In the genomic region with DNA sequence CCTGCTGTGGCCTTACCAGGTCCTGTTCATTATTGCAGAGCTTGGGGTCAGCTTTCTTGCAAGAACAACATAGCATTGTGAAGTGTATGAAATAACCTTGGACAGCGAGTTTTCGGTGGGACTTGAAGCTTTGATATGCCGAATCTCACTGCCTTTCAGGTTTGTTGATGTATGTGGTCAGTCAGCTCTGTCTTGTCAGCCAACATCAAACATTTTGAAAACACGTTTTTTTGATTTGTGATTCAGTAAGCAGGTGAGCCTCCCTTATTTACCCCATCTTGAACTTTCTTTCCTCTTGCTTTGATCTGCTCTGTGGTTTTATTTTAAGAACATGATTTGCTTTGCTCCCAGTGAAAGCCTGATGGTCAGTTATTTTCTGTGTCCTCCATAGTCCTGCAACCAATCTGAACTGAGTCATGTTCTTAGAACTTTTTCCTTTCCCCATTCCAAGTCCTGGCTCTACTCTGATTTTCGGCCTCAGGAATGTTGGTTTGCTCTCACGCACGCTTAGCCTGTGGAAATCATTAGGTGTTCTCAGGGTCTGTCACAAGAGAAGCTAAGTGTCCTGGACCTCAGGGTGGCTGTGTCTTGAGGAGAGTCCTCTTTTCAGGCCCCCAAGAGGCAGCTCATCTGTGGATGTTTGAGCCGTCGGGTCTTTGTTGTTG, we compare ENCODE assay signal across 11 cellular contexts. TPM values are rescaled to one million over a fixed set of nuclear protein-coding genes. Genes with fewer than 3 reads are reported as not detected.
DNase-seq lines count a peak whose midpoint lies in the region; ATAC-seq and TF ChIP-seq lines count a peak whose summit lies in the region.
"Had no signal": no experiment of that assay in that cellular context is flagged by ENCODE, and none has a peak within 500 bp of the region (broad histone marks: within the 10 kb centered on the region; RNA-seq: fewer than 3 reads in every experiment).

No MANE protein-coding gene starts in this region.

- CTCF ChIA-PET in HEK293T (lab: Yijun Ruan, JAX): interaction anchor here (0.6 to 1.3 kb wide), 3 partner anchors 12 to 83 kb away, joined by 3 to 6 read pairs (median 5); no protein-coding TSS in a partner anchor

- no peak overlapping the region for H3K4me3 ChIP-seq in smooth muscle cell

- peak overlapping the region; percentile 70 for H3K4me2 ChIP-seq in smooth muscle cell

- TF ChIP-seq CTCF in smooth muscle cell (IDR thresholded peaks at IDR 0.05; ENCODE audit: borderline replicate concordance, insufficient read depth, poor library complexity, severe bottlenecking): no peak

- H3K4me1 ChIP-seq in smooth muscle cell (ENCODE audit: low read depth): peaks cover 19% of the 10 kb centered on the region

- H3K79me2 ChIP-seq in smooth muscle cell (ENCODE audit: low read depth): peaks cover 76% of the 10 kb centered on the region

- H3K9me3 ChIP-seq in smooth muscle cell (replicated peaks; ENCODE audit: low read depth): no peaks in the 10 kb centered on the region

- H4K20me1 ChIP-seq in smooth muscle cell (ENCODE audit: low read depth): peaks cover 98% of the 10 kb centered on the region

- peak overlapping the region; percentile 73 for H3K27ac ChIP-seq in smooth muscle cell (ENCODE audit: low read depth)

- H3K36me3 ChIP-seq in smooth muscle cell (ENCODE audit: low read depth): no peaks in the 10 kb centered on the region

- peaks cover 29% of the 10 kb centered on the region for H3F3A ChIP-seq in smooth muscle cell (ENCODE audit: low read depth)

- DNase-seq in EL: peak; percentile 89
- DNase-seq in astrocyte of the hippocampus (ENCODE audit: low read depth, low spot score): peak; percentile 94
- DNase-seq in kidney tubule cell (ENCODE audit: low spot score): peak; percentile 68
- no peak for DNase-seq in smooth muscle cell (lab: John Stamatoyannopoulos, UW; ENCODE audit: unreplicated experiment)
- no peak for DNase-seq in HEK293T (ENCODE audit: extremely low spot score)
- no peak for DNase-seq in RPMI8226
- no peak for DNase-seq in left lobe of liver (ENCODE audit: low spot score)
- DNase-seq: effector CD4-positive, alpha-beta T cell; occipital lobe; stimulated activated naive B cell treated with anti-CD40 and anti-IgM and Interleukin-4, amounts not matched to agents 10 μg/mL and 1 μg/mL and 100 μg/mL, for 72 hours had no signal

- H2AFZ ChIP-seq in smooth muscle cell (ENCODE audit: low read depth): no peak overlapping the region

- H3K9ac ChIP-seq in smooth muscle cell (ENCODE audit: low read depth): peak overlapping the region; percentile 49

- POLR2A ChIA-PET in HEK293T (lab: Yijun Ruan, JAX): no interaction called here

- 67% methylated on average over 9 of the region's 9 CpGs for WGBS in smooth muscle cell (ENCODE audit: low lambda C conversion rate)

- no peak for ATAC-seq in HG03159 (IDR thresholded peaks at IDR 0.05; ENCODE audit: unreplicated experiment)
- no peak for ATAC-seq in left lobe of liver

- H3K27me3 ChIP-seq in smooth muscle cell (ENCODE audit: low read depth): no peaks in the 10 kb centered on the region

TF ChIP-seq in HEK293T, 16 proteins besides CTCF, POLR2A, EP300 and RAD21:
- TF ChIP-seq L3MBTL2 (conservative IDR thresholded peaks at IDR 0.05): no peak
- TF ChIP-seq LEF1 (IDR thresholded peaks at IDR 0.05; ENCODE audit: borderline replicate concordance): no peak
TF ChIP-seq in HEK293T: peak in this region for 0.

RNA-seq across cellular contexts. Expression of gene WBP1L, which starts 8.7 kb away (rescaled TPM):
- total RNA-seq in smooth muscle cell (33.9 and 45.3 TPM in 2 replicates), left lobe of liver (33.0 TPM)
- 18.0 and 18.2 TPM in 2 replicates for polyA plus RNA-seq in smooth muscle cell

RNA-seq across cellular contexts. Expression of gene SFXN2, which starts 38.0 kb away (rescaled TPM):
- total RNA-seq in smooth muscle cell (2.6 and 2.9 TPM in 2 replicates), left lobe of liver (25.5 TPM)
- polyA plus RNA-seq in smooth muscle cell: 1.7 and 2.0 TPM in 2 replicates

RNA-seq across cellular contexts. Expression of gene ARL3, which starts 38.2 kb away (rescaled TPM):
- total RNA-seq in smooth muscle cell (12.7 and 14.1 TPM in 2 replicates), left lobe of liver (2.5 TPM)
- polyA plus RNA-seq in smooth muscle cell: 30.2 and 31.0 TPM in 2 replicates

Comparison
In these comparisons a context has a peak if more than half of its experiments do, and no peak if none do; other contexts are left out.
1. DNase-seq: peak in EL (single experiment), astrocyte of the hippocampus (single experiment) and kidney tubule cell (single experiment); none in smooth muscle cell (single experiment), HEK293T (single experiment), RPMI8226 (single experiment) and left lobe of liver (single experiment).